ENCODE assay signal across 9 cellular contexts in the genomic region with DNA sequence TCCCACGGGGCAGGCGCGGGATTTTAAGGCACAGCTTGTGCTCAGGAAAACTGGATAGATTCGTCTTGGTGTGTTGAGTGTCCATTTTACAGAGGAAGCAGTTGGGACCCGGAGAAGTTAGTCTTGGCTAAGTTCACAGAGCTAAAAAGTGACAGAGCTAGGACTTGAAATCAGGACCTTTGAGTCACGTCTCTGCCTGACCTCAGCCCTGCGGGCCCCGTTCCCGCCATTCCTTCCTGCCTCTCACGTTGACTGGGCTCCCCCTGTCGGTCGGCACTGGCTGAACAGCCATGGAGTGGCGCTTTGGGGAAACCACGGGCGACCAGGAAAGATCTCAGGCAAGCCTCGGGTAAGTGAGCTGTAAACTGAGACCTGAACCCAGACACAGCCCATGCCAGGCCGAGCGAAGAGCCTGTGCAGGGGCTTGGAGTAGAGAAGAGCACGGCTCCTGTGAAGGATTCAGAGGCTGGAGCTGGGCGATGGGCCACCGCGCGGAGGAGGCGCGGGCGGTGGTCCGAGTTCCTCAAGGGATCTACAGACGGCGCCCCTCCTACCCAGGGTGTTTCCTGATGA. TPM values are rescaled to one million over a fixed set of nuclear protein-coding genes. Genes with fewer than 3 reads are reported as not detected.
A peak's percentile ranks its signal among the peaks of the same experiment; 100 is the strongest.
DNase-seq lines count a peak whose midpoint lies in the region; ATAC-seq, FAIRE-seq and TF ChIP-seq lines count a peak whose summit lies in the region.
"Had no signal": no experiment of that assay in that cellular context is flagged by ENCODE, and none has a peak within 500 bp of the region (broad histone marks: within the 10 kb centered on the region; RNA-seq: fewer than 3 reads in every experiment).

No MANE protein-coding gene starts in this region.

- H3K27ac ChIP-seq in CD8-positive, alpha-beta memory T cell (ENCODE audit: low read depth, low read length): no peak overlapping the region
- H3K27ac ChIP-seq in IMR-90 (ENCODE audit: insufficient read depth, low read length) (no peak overlapping the region), WERI-Rb-1 (no peak overlapping the region)

- no peaks in the 10 kb centered on the region for H3K79me1 ChIP-seq in IMR-90 (ENCODE audit: low read depth in 1 of 2, low read length in 2 of 2)

- 46% methylated on average over 3 of the region's 29 CpGs; no CpG with 5 or more reads in 1 of the 2 experiments for WGBS in IMR-90 (ENCODE audit: extremely low coverage in 2 of 2, insufficient read length in 1 of 2), 2 experiments

- peak overlapping the region; percentile 71; the same call in 1 of the 2 replicates for H3K4me2 ChIP-seq in IMR-90 (ENCODE audit: low read depth, low read length)

- H2AFZ ChIP-seq in IMR-90 (replicated peaks; ENCODE audit: low read length, poor library complexity): peak overlapping the region; percentile 93

- no peaks in the 10 kb centered on the region for H3K9me3 Mint-ChIP-seq in CD8-positive, alpha-beta memory T cell

- peak; percentile 94 for TF ChIP-seq RAD21 in IMR-90 (IDR thresholded peaks at IDR 0.05; ENCODE audit: low read length)

- no peaks in the 10 kb centered on the region for H3K27me3 ChIP-seq in CD8-positive, alpha-beta memory T cell (ENCODE audit: insufficient read depth, low read length, poor library complexity, severe bottlenecking)
- H3K27me3 ChIP-seq in IMR-90 (ENCODE audit: control insufficient read depth, insufficient read depth, low read length) (peaks cover 10% of the 10 kb centered on the region; the same call in 1 of the 2 replicates), WERI-Rb-1 (ENCODE audit: insufficient read depth, low read depth, severe bottlenecking) (no peaks in the 10 kb centered on the region), bronchial epithelial cell (ENCODE audit: control insufficient read depth, insufficient read depth, low read length) (peaks cover 2% of the 10 kb centered on the region)

- no peak for FAIRE-seq in bronchial epithelial cell (lab: Jason Lieb, UNC)
- FAIRE-seq: islet of Langerhans had no signal

- no peak overlapping the region for H4K5ac ChIP-seq in IMR-90 (ENCODE audit: low read depth, low read length)

- H4K8ac ChIP-seq in IMR-90 (ENCODE audit: low read depth in 2 of 2, low read length in 2 of 2): no peak overlapping the region

- peaks cover 30 to 34% (median 32%) of the 10 kb centered on the region in 3 donors for H3K4me1 Mint-ChIP-seq in CD8-positive, alpha-beta memory T cell

- no peak overlapping the region for H4K91ac ChIP-seq in IMR-90 (ENCODE audit: insufficient read depth, low read depth, low read length)

- ATAC-seq in GM21447 (IDR thresholded peaks at IDR 0.05; ENCODE audit: unreplicated experiment): peak; percentile 49
- peak; percentile 91 for ATAC-seq in IMR-90 (ENCODE audit: low read depth)

- H2BK15ac ChIP-seq in IMR-90 (ENCODE audit: low read depth, low read length): no peak overlapping the region

- dilution Hi-C loops in IMR-90 (cut with HindIII; ENCODE audit: low sequenced_read_pairs, unreplicated experiment): no loop called here

- H3K14ac ChIP-seq in IMR-90 (replicated peaks; ENCODE audit: low read depth, low read length): 0 out of 2 replicates have a peak overlapping the region, but pooled peaks have one; percentile 48

- DNase-seq in CD8-positive, alpha-beta memory T cell: peak; percentile 58 to 83 (median 63)
- peak; percentile 65 for DNase-seq in IMR-90
- DNase-seq in WERI-Rb-1: peak; percentile 42
- peak; percentile 76 for DNase-seq in bronchial epithelial cell (ENCODE audit: low read depth)
- peak; percentile 94 for DNase-seq in islet precursor cell
- peak; percentile 55 to 77 for DNase-seq in stimulated activated CD4-positive, alpha-beta T cell treated with anti-CD3 and anti-CD28 coated beads, Interleukin-15, amount 100 ng/mL, for 1 hour (ENCODE audit: low read depth in 1 of 2, low spot score in 1 of 2)
- DNase-seq in NCI-H2029 (lab: John Stamatoyannopoulos, UW): no peak

- H3K18ac ChIP-seq in IMR-90 (ENCODE audit: low read depth, low read length): no peak overlapping the region

- intact Hi-C loops in IMR-90 (cut with micrococcal nuclease): loop anchor here (1.0 to 5.0 kb wide), 3 partner anchors 165 to 350 kb away; no protein-coding TSS in a partner anchor

- peak overlapping the region in 7 of 8 donors; percentile 29 to 94 (median 81) for H3K27ac Mint-ChIP-seq in CD8-positive, alpha-beta memory T cell

- H3K36me3 Mint-ChIP-seq in CD8-positive, alpha-beta memory T cell: no peaks in the 10 kb centered on the region

- H3K23ac ChIP-seq in IMR-90 (ENCODE audit: low read depth, low read length): no peak overlapping the region

- no peak for TF ChIP-seq POLR2A in IMR-90 (IDR thresholded peaks at IDR 0.05; ENCODE audit: low read depth, low read length)

- no peak overlapping the region for H3K9ac ChIP-seq in IMR-90 (ENCODE audit: low read depth, low read length)

- peak overlapping the region; percentile 39 for H2BK20ac ChIP-seq in IMR-90 (ENCODE audit: low read depth, low read length)

- in situ Hi-C loops in IMR-90 (cut with MboI; ENCODE audit: low sequenced_read_pairs): loop anchor here (5.0 kb wide), 1 partner anchor 260 kb away; no protein-coding TSS in a partner anchor

- H3K4me3 ChIP-seq in CD8-positive, alpha-beta memory T cell (ENCODE audit: low read length): peak overlapping the region; percentile 31
- H3K4me3 ChIP-seq in IMR-90 (ENCODE audit: insufficient read depth, low read depth, low read length): no peak overlapping the region
- H3K4me3 ChIP-seq in WERI-Rb-1 (ENCODE audit: low read depth, low read length): no peak overlapping the region
- H3K4me3 ChIP-seq in bronchial epithelial cell (ENCODE audit: low read depth, low read length): peak overlapping the region; percentile 22

- peaks cover 6% of the 10 kb centered on the region; the same call in 1 of the 2 replicates for H3K9me1 ChIP-seq in IMR-90 (ENCODE audit: insufficient read depth, low read length)

- peak overlapping the region; percentile 74 for H2AK9ac ChIP-seq in IMR-90 (replicated peaks; ENCODE audit: low read depth, low read length, poor library complexity)

- TF ChIP-seq CTCF in IMR-90 (conservative IDR thresholded peaks at IDR 0.05; ENCODE audit: low read depth, low read length) (peak; percentile 95), WERI-Rb-1 (IDR thresholded peaks at IDR 0.05; ENCODE audit: low read depth, low read length) (peak; percentile 73), bronchial epithelial cell (IDR thresholded peaks at IDR 0.05; ENCODE audit: insufficient read depth, low read length, severe bottlenecking) (peak; percentile 98)

- H2BK120ac ChIP-seq in IMR-90 (ENCODE audit: low read depth, low read length): peak overlapping the region; percentile 65; the same call in 1 of the 2 replicates

- peak overlapping the region; percentile 74 to 87 (median 78) for H3K4me3 Mint-ChIP-seq in CD8-positive, alpha-beta memory T cell

- no TSS peak for BruUV-seq in IMR-90 (replicated peaks; lab: Mats Ljungman, UMichigan)

- CTCF ChIA-PET in CD8-positive, alpha-beta memory T cell (lab: Charles Lee): interaction anchor here (0.7 to 2.6 kb wide), 36 partner anchors 9 to 350 kb away, joined by 3 to 44 read pairs (median 4); partner anchors contain the start of gene WNT11
- CTCF ChIA-PET in IMR-90 (lab: Yijun Ruan, JAX): interaction anchor here (0.6 to 1.7 kb wide), 16 partner anchors 8 to 612 kb away, joined by 3 to 23 read pairs (median 5); no protein-coding TSS in a partner anchor

- H4K20me1 ChIP-seq in IMR-90 (ENCODE audit: insufficient read depth, low read length): no peaks in the 10 kb centered on the region

- no peak overlapping the region; the same call in 1 of the 2 replicates for H2AK5ac ChIP-seq in IMR-90 (ENCODE audit: low read depth, low read length)

- H3K27me3 Mint-ChIP-seq in CD8-positive, alpha-beta memory T cell: peaks cover 0 to 3% of the 10 kb centered on the region in 2 donors

- H3K9me3 ChIP-seq in CD8-positive, alpha-beta memory T cell (ENCODE audit: low read length): no peaks in the 10 kb centered on the region
- no peaks in the 10 kb centered on the region for H3K9me3 ChIP-seq in IMR-90 (ENCODE audit: control insufficient read depth, insufficient read depth, low read length)
- H3K9me3 ChIP-seq in WERI-Rb-1 (ENCODE audit: severe bottlenecking): no peaks in the 10 kb centered on the region

- POLR2A ChIA-PET in CD8-positive, alpha-beta memory T cell (lab: Charles Lee): no interaction called here
- POLR2A ChIA-PET in IMR-90 (lab: Charles Lee; ENCODE audit: unreplicated experiment): no interaction called here

- no peak overlapping the region for H2BK5ac ChIP-seq in IMR-90 (ENCODE audit: low read depth, low read length, poor library complexity, severe bottlenecking)

- no peak overlapping the region for H3K56ac ChIP-seq in IMR-90 (ENCODE audit: extremely low read depth, insufficient read depth, low read length)

- H3K36me3 ChIP-seq in CD8-positive, alpha-beta memory T cell (ENCODE audit: insufficient read depth, low read length): no peaks in the 10 kb centered on the region
- H3K36me3 ChIP-seq in IMR-90 (ENCODE audit: control insufficient read depth, insufficient read depth, low read length) (no peaks in the 10 kb centered on the region), WERI-Rb-1 (no peaks in the 10 kb centered on the region), bronchial epithelial cell (ENCODE audit: control insufficient read depth, insufficient read depth, low read length) (no peaks in the 10 kb centered on the region)

- no peak overlapping the region for H3K4ac ChIP-seq in IMR-90 (ENCODE audit: low read depth, low read length)

- peaks cover 26% of the 10 kb centered on the region for H3K4me1 ChIP-seq in CD8-positive, alpha-beta memory T cell (ENCODE audit: insufficient read depth, low read length)
- H3K4me1 ChIP-seq in IMR-90 (ENCODE audit: control insufficient read depth, insufficient read depth, low read length): no peaks in the 10 kb centered on the region

TF ChIP-seq in IMR-90, 13 proteins besides CTCF, POLR2A, EP300 and RAD21 (continues in another document):
- TF ChIP-seq MAFK (IDR thresholded peaks at IDR 0.05; ENCODE audit: low read depth, low read length) (no peak), MXI1 (IDR thresholded peaks at IDR 0.05; ENCODE audit: borderline replicate concordance, low read depth, low read length) (no peak)

RNA-seq across cellular contexts. Expression of gene WNT11, which starts 54.1 kb away (rescaled TPM):
- total RNA-seq in CD8-positive, alpha-beta memory T cell: under 1 TPM in 1 of 2 experiments, not detected in 1; 0.28 TPM
- polyA plus RNA-seq in CD8-positive, alpha-beta memory T cell: 1.2 TPM
- total RNA-seq in IMR-90 (2012; rRNA removed) (not detected in 2 replicates), bronchial epithelial cell (0.13 TPM in 1 of 2 replicates, not detected in the other)
- polyA plus RNA-seq in IMR-90 (2012; rRNA removed): 0.10 TPM in 1 of 2 replicates, not detected in the other
- polyA plus RNA-seq in IMR-90 (2012; cell fraction: cytosol; rRNA removed): 0.02 and 0.04 TPM in 2 replicates
- not detected in 2 replicates for polyA plus RNA-seq in IMR-90 (2012; cell fraction: nucleus; rRNA removed; ENCODE audit: low replicate concordance)

Comparison
In these comparisons a context has a peak if more than half of its experiments do, and no peak if none do; other contexts are left out.
1. H3K4me3 ChIP-seq: peak in CD8-positive, alpha-beta memory T cell (single experiment) and bronchial epithelial cell (single experiment); none in IMR-90 (single experiment) and WERI-Rb-1 (single experiment).
2. Peak in every context shown above with its lines, with median percentiles within 50 percentile points of each other: CTCF ChIP-seq.